In genomic region chr3:102665183-102665582, GRCh38 we compare ENCODE assay signal across 11 cellular contexts.
"Had no signal": no experiment of that assay in that cellular context is flagged by ENCODE, and none has a peak within 500 bp of the region (broad histone marks: within the 10 kb centered on the region; RNA-seq: fewer than 3 reads in every experiment).

No MANE protein-coding gene starts in this region.

- FAIRE-seq: H1, H54 had no signal

- H3K4me3 ChIP-seq: GM23248, GM23338, HAP-1 had no signal

- H3K36me3 ChIP-seq: HAP-1 had no signal

- H3K4me1 ChIP-seq: HAP-1 had no signal

- H3K9me3 ChIP-seq: HAP-1 had no signal

- H3K27ac ChIP-seq: GM23248 had no signal

- DNase-seq: GM23248, GOT3, H7, H9, HCEC 1CT, HFFc6 had no signal

- ATAC-seq: GM23338, HCT116 had no signal

- H2AFZ ChIP-seq: GM23248, GM23338 had no signal

- H3K9ac ChIP-seq: GM23248 had no signal

- H3K4me2 ChIP-seq: GM23338 had no signal
